22 cellular contexts compared by ENCODE assay signal in genomic region chr3:69869643-69870042, GRCh38.
DNase-seq lines count a peak whose midpoint lies in the region; ATAC-seq and TF ChIP-seq lines count a peak whose summit lies in the region.
"Had no signal": no experiment of that assay in that cellular context is flagged by ENCODE, and none has a peak within 500 bp of the region (broad histone marks: within the 10 kb centered on the region; RNA-seq: fewer than 3 reads in every experiment).

No MANE protein-coding gene starts in this region.

- H3K9me2 ChIP-seq in GM23248 (ENCODE audit: insufficient read depth) (no peaks in the 10 kb centered on the region), PC-3 (replicated peaks; ENCODE audit: low read length) (no peaks in the 10 kb centered on the region)

- intact Hi-C loops in PC-3 (cut with micrococcal nuclease) = loop anchor here (5.0 kb wide), 1 partner anchor 48 kb away; no protein-coding TSS in a partner anchor

- H3K9me3 ChIP-seq in GM23248 (ENCODE audit: low read depth) (no peaks in the 10 kb centered on the region), PC-3 (ENCODE audit: low read length) (no peaks in the 10 kb centered on the region), tibial nerve (no peaks in the 10 kb centered on the region)
- H3K9me3 ChIP-seq: mucosa of descending colon, prostate gland had no signal

- no peaks in the 10 kb centered on the region for H3K4me1 Mint-ChIP-seq in activated CD8-positive, alpha-beta memory T cell treated with anti-CD3 and anti-CD28 coated beads, Interleukin-2, amount 10 ng/mL, durations not matched to agents 7 days and 5 days

- no peak overlapping the region for H2AK5ac ChIP-seq in mesendoderm (ENCODE audit: low read length)

- POLR2A ChIA-PET in PC-3 (lab: Charles Lee; ENCODE audit: unreplicated experiment) = no interaction called here

- TF ChIP-seq POLR2A in tibial nerve (IDR thresholded peaks at IDR 0.05) = no peak

- CTCF ChIA-PET in PC-3 (lab: Charles Lee) = interaction anchor here (0.5 kb wide), 1 partner anchor 407 kb away, joined by 4 read pairs; no protein-coding TSS in a partner anchor
- CTCF ChIA-PET in activated CD8-positive, alpha-beta memory T cell treated with anti-CD3 and anti-CD28 coated beads, Interleukin-2, amount 10 ng/mL, durations not matched to agents 7 days and 5 days (lab: Charles Lee) = no interaction called here

- no peak overlapping the region for H2BK120ac ChIP-seq in mesendoderm (ENCODE audit: low read depth, low read length)

- no peak for ATAC-seq in PC-3
- ATAC-seq in HG02970 (IDR thresholded peaks at IDR 0.05; ENCODE audit: low FRiP score, unreplicated experiment) = no peak
- ATAC-seq in activated CD8-positive, alpha-beta memory T cell treated with anti-CD3 and anti-CD28 coated beads, Interleukin-2, amount 10 ng/mL, durations not matched to agents 7 days and 5 days = no peak
- ATAC-seq: CD8-positive, alpha-beta T cell; left ventricle myocardium superior; mucosa of descending colon; stimulated activated naive CD8-positive, alpha-beta T cell treated with anti-CD3 and anti-CD28 coated beads, Interleukin-15, Interleukin-2, amounts not matched to agents 100 U/mL and 50 U/mL, for 24 hours had no signal

- no peaks in the 10 kb centered on the region for H3K36me3 ChIP-seq in GM23248 (ENCODE audit: low read depth)
- no peaks in the 10 kb centered on the region for H3K36me3 ChIP-seq in PC-3 (ENCODE audit: low read depth, low read length)
- no peaks in the 10 kb centered on the region for H3K36me3 ChIP-seq in mesendoderm (ENCODE audit: control insufficient read depth, insufficient read depth, low read length)
- no peaks in the 10 kb centered on the region for H3K36me3 ChIP-seq in tibial nerve
- H3K36me3 ChIP-seq: prostate gland had no signal

- H3K9ac ChIP-seq in GM23248 (no peak overlapping the region), PC-3 (ENCODE audit: low read length) (no peak overlapping the region), mesendoderm (ENCODE audit: low read length) (no peak overlapping the region)

- H3K4me2 ChIP-seq in GM23248 (ENCODE audit: unreplicated experiment) = no peak overlapping the region
- H3K4me2 ChIP-seq in PC-3 (ENCODE audit: low read length) = no peak overlapping the region
- no peak overlapping the region for H3K4me2 ChIP-seq in mesendoderm (ENCODE audit: low read length)

- H4K20me1 ChIP-seq in GM23248 (ENCODE audit: insufficient read depth) (no peaks in the 10 kb centered on the region), PC-3 (ENCODE audit: low read length) (no peaks in the 10 kb centered on the region)

- WGBS in GM23248 (ENCODE audit: low coverage in 1 of 2, low lambda C conversion rate in 2 of 2, missing lambda C conversion rate in 2 of 2), 2 experiments = 83 to 86% methylated on average over 5 of the region's 5 CpGs
- no CpG with 5 or more reads among the region's 5 CpGs for WGBS in mesendoderm (ENCODE audit: extremely low coverage, insufficient coverage, low lambda C conversion rate)
- 94 to 95% methylated on average over 5 of the region's 5 CpGs for WGBS in tibial nerve, 2 donors

- no peaks in the 10 kb centered on the region for H3K27me3 Mint-ChIP-seq in activated CD8-positive, alpha-beta memory T cell treated with anti-CD3 and anti-CD28 coated beads, Interleukin-2, amount 10 ng/mL, durations not matched to agents 7 days and 5 days

- no peak overlapping the region for H3K27ac Mint-ChIP-seq in activated CD8-positive, alpha-beta memory T cell treated with anti-CD3 and anti-CD28 coated beads, Interleukin-2, amount 10 ng/mL, durations not matched to agents 7 days and 5 days
- H3K27ac Mint-ChIP-seq: CD8-positive, alpha-beta T cell had no signal

- TF ChIP-seq EP300 in tibial nerve (IDR thresholded peaks at IDR 0.05) = no peak

- H3K36me3 Mint-ChIP-seq in activated CD8-positive, alpha-beta memory T cell treated with anti-CD3 and anti-CD28 coated beads, Interleukin-2, amount 10 ng/mL, durations not matched to agents 7 days and 5 days = no peaks in the 10 kb centered on the region
- H3K36me3 Mint-ChIP-seq: CD8-positive, alpha-beta T cell had no signal

- no peak for TF ChIP-seq CTCF in PC-3 (conservative IDR thresholded peaks at IDR 0.05; ENCODE audit: low read depth, low read length)
- no peak for TF ChIP-seq CTCF in tibial nerve (IDR thresholded peaks at IDR 0.05)

- no peak overlapping the region for H2BK15ac ChIP-seq in mesendoderm (replicated peaks; ENCODE audit: low read depth)

- H3K4me1 ChIP-seq in GM23248 (ENCODE audit: insufficient read depth) = peaks cover 23% of the 10 kb centered on the region
- peaks cover 42% of the 10 kb centered on the region for H3K4me1 ChIP-seq in PC-3 (ENCODE audit: insufficient read depth, low read length)
- H3K4me1 ChIP-seq in mesendoderm (ENCODE audit: control insufficient read depth, low read depth, low read length) = no peaks in the 10 kb centered on the region
- H3K4me1 ChIP-seq in tibial nerve = peaks cover 0 to 23% (median 0%) of the 10 kb centered on the region in 4 donors
- H3K4me1 ChIP-seq: prostate gland had no signal

- H3K9me3 Mint-ChIP-seq in activated CD8-positive, alpha-beta memory T cell treated with anti-CD3 and anti-CD28 coated beads, Interleukin-2, amount 10 ng/mL, durations not matched to agents 7 days and 5 days (ENCODE audit: low read depth) = no peaks in the 10 kb centered on the region
- H3K9me3 Mint-ChIP-seq: CD8-positive, alpha-beta T cell; neural crest cell had no signal

- H3K27ac ChIP-seq in GM23248 (no peak overlapping the region), PC-3 (ENCODE audit: low read length) (peak overlapping the region; percentile 37; the same call in 1 of the 2 replicates), epithelial cell of prostate (peak overlapping the region; percentile 6), mesendoderm (ENCODE audit: low read depth, low read length) (no peak overlapping the region), tibial nerve (no peak overlapping the region)
- H3K27ac ChIP-seq: prostate gland, VCaP had no signal

- no peak overlapping the region for H3K18ac ChIP-seq in mesendoderm (ENCODE audit: low read length)

- H3K79me2 ChIP-seq in GM23248 (ENCODE audit: insufficient read depth) (no peaks in the 10 kb centered on the region), PC-3 (ENCODE audit: low read length) (peaks cover 12% of the 10 kb centered on the region; the same call in 1 of the 2 replicates), mesendoderm (ENCODE audit: control insufficient read depth, insufficient read depth, low read length) (no peaks in the 10 kb centered on the region)

- no peak overlapping the region for H3K4me3 ChIP-seq in GM23248
- no peak overlapping the region for H3K4me3 ChIP-seq in PC-3 (ENCODE audit: low read length)
- H3K4me3 ChIP-seq in mesendoderm (ENCODE audit: low read length) = no peak overlapping the region
- no peak overlapping the region for H3K4me3 ChIP-seq in tibial nerve
- H3K4me3 ChIP-seq: mucosa of descending colon, prostate gland had no signal

- H2BK5ac ChIP-seq in mesendoderm (ENCODE audit: low read length) = no peak overlapping the region

- no peaks in the 10 kb centered on the region for H3K79me1 ChIP-seq in mesendoderm (ENCODE audit: low read length)

- H3K56ac ChIP-seq in mesendoderm (ENCODE audit: low read length) = no peak overlapping the region

- BruUV-seq in PC-3 (replicated peaks; lab: Mats Ljungman, UMichigan) = no TSS peak

- no peak overlapping the region for H3K4me3 Mint-ChIP-seq in activated CD8-positive, alpha-beta memory T cell treated with anti-CD3 and anti-CD28 coated beads, Interleukin-2, amount 10 ng/mL, durations not matched to agents 7 days and 5 days
- H3K4me3 Mint-ChIP-seq: CD8-positive, alpha-beta T cell; neural crest cell had no signal

- H3K27me3 ChIP-seq in GM23248 (replicated peaks; ENCODE audit: insufficient read depth) = no peaks in the 10 kb centered on the region
- H3K27me3 ChIP-seq in PC-3 (ENCODE audit: low read length) = no peaks in the 10 kb centered on the region
- H3K27me3 ChIP-seq in mesendoderm (ENCODE audit: insufficient read depth, low read length, poor library complexity) = no peaks in the 10 kb centered on the region
- no peaks in the 10 kb centered on the region for H3K27me3 ChIP-seq in tibial nerve

- H3K4ac ChIP-seq in mesendoderm (ENCODE audit: low read depth, low read length) = no peak overlapping the region

- no peak overlapping the region for H4K8ac ChIP-seq in mesendoderm (ENCODE audit: low read depth, low read length)

- DNase-seq in GM23248 (peak; percentile 16), PC-3 (no peak), epithelial cell of prostate (ENCODE audit: low read depth, low spot score) (no peak), mesendoderm (peak; percentile 18), tibial nerve (ENCODE audit: low spot score in 2 of 2) (no peak), NCI-H2196 treated with DMSO at 0.1 percent for 48 hours (lab: John Stamatoyannopoulos, UW; ENCODE audit: unreplicated experiment) (no peak)
- DNase-seq in activated CD8-positive, alpha-beta memory T cell treated with anti-CD3 and anti-CD28 coated beads, Interleukin-2, amount 10 ng/mL, durations not matched to agents 7 days and 5 days = no peak
- DNase-seq: activated CD4-positive, alpha-beta T cell treated with anti-CD3 and anti-CD28 coated beads, Interleukin-2, amount 50 U/mL, for 4 hours; activated effector memory CD4-positive, alpha-beta T cell treated with anti-CD3 and anti-CD28 coated beads, Interleukin-2, amount 50 U/mL, for 16 hours; CD8-positive, alpha-beta T cell; left ventricle myocardium superior; mucosa of descending colon; NCI-H146; NCI-H748 treated with DMSO at 0.1 percent for 48 hours; OCI-M1; stimulated activated naive CD8-positive, alpha-beta T cell treated with anti-CD3 and anti-CD28 coated beads, Interleukin-15, Interleukin-2, amounts not matched to agents 100 U/mL and 50 U/mL, for 24 hours; T-helper 1 cell; trophoblast cell had no signal

- in situ Hi-C loops in GM23248 (cut with MboI) = loop anchor here (25.0 kb wide), 1 partner anchor 182 kb away; no protein-coding TSS in a partner anchor

- no peak overlapping the region for H4K5ac ChIP-seq in mesendoderm (ENCODE audit: low read length)

- H3F3A ChIP-seq in GM23248 (ENCODE audit: insufficient read depth) (no peaks in the 10 kb centered on the region), PC-3 (ENCODE audit: low read length, unreplicated experiment) (no peaks in the 10 kb centered on the region)

- no peak overlapping the region for H3K23ac ChIP-seq in mesendoderm (ENCODE audit: low read length)

- no peak overlapping the region for H2AFZ ChIP-seq in GM23248
- H2AFZ ChIP-seq in PC-3 (ENCODE audit: low read length) = no peak overlapping the region

Comparison
In these comparisons a context has a peak if more than half of its experiments do, and no peak if none do; other contexts are left out.
1. DNase-seq: peak in GM23248 (single experiment) and mesendoderm (single experiment); none in PC-3 (single experiment), epithelial cell of prostate (single experiment), tibial nerve (0 of 2), NCI-H2196 treated with DMSO at 0.1 percent for 48 hours (single experiment) and activated CD8-positive, alpha-beta memory T cell treated with anti-CD3 and anti-CD28 coated beads, Interleukin-2, amount 10 ng/mL, durations not matched to agents 7 days and 5 days (single experiment).
2. H3K27ac ChIP-seq: peak in PC-3 (single experiment) and epithelial cell of prostate (single experiment); none in GM23248 (single experiment), mesendoderm (single experiment) and tibial nerve (0 of 4).